In the genomic region with DNA sequence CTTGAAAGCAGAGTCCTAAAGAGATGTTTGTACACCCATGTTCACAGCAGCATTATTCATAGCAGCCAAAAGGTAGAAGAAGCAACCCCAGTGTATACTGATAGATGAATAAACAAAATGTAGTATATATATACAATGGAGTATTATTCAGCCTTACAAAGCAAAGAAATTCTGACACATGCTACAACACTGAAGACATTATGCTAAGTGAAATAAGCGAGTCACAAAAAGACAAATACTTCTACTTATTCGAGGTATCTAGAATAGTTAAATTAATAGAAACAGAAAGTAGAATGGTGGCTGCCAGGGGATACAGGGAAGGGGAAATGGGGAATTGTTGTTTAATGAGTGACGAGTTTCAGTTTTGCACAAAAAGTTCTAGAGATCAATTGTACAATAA, we compare ENCODE assay signal across 14 cellular contexts. TPM values are rescaled to one million over a fixed set of nuclear protein-coding genes. Genes with fewer than 3 reads are reported as not detected.
DNase-seq lines count a peak whose midpoint lies in the region; ATAC-seq and TF ChIP-seq lines count a peak whose summit lies in the region.
"Had no signal": no experiment of that assay in that cellular context is flagged by ENCODE, and none has a peak within 500 bp of the region (broad histone marks: within the 10 kb centered on the region; RNA-seq: fewer than 3 reads in every experiment).

No MANE protein-coding gene starts in this region.

- H3K4ac ChIP-seq in IMR-90 (ENCODE audit: low read depth, low read length) = no peak overlapping the region

- no peak overlapping the region for H2BK20ac ChIP-seq in IMR-90 (ENCODE audit: low read depth, low read length)

- no peak overlapping the region for H4K91ac ChIP-seq in IMR-90 (ENCODE audit: insufficient read depth, low read depth, low read length)

- peak overlapping the region; percentile 42 for H2BK5ac ChIP-seq in IMR-90 (ENCODE audit: low read depth, low read length, poor library complexity, severe bottlenecking)

- no peaks in the 10 kb centered on the region for H3K27me3 Mint-ChIP-seq in activated CD4-positive, alpha-beta T cell treated with anti-CD3 and anti-CD28 coated beads for 36 hours
- H3K27me3 Mint-ChIP-seq in naive thymus-derived CD8-positive, alpha-beta T cell = no peaks in the 10 kb centered on the region
- H3K27me3 Mint-ChIP-seq: natural killer cell treated with Interleukin-12 subunit alpha and Interleukin-12 subunit beta and Interleukin-15 and Interleukin-18, amount 100 ng/mL, for 72 hours had no signal

- H3K4me2 ChIP-seq in IMR-90 (ENCODE audit: low read depth, low read length) = peak overlapping the region; percentile 72; the same call in 1 of the 2 replicates
- H3K4me2 ChIP-seq: PC-9 had no signal

- H3K9me3 Mint-ChIP-seq in activated CD4-positive, alpha-beta T cell treated with anti-CD3 and anti-CD28 coated beads for 36 hours (ENCODE audit: low read depth) = no peaks in the 10 kb centered on the region
- H3K9me3 Mint-ChIP-seq in naive thymus-derived CD8-positive, alpha-beta T cell = peaks cover 0 to 1% (median 0%) of the 10 kb centered on the region in 9 donors
- H3K9me3 Mint-ChIP-seq: natural killer cell treated with Interleukin-12 subunit alpha and Interleukin-12 subunit beta and Interleukin-15 and Interleukin-18, amount 100 ng/mL, for 72 hours had no signal

- POLR2A ChIA-PET in activated CD4-positive, alpha-beta T cell treated with anti-CD3 and anti-CD28 coated beads for 36 hours (lab: Charles Lee) = no interaction called here
- POLR2A ChIA-PET in IMR-90 (lab: Charles Lee; ENCODE audit: unreplicated experiment) = no interaction called here
- POLR2A ChIA-PET in naive thymus-derived CD8-positive, alpha-beta T cell (lab: Charles Lee) = no interaction called here

- H3K27ac Mint-ChIP-seq in activated CD4-positive, alpha-beta T cell treated with anti-CD3 and anti-CD28 coated beads for 36 hours = no peak overlapping the region
- H3K27ac Mint-ChIP-seq in naive thymus-derived CD8-positive, alpha-beta T cell = peak overlapping the region in 3 of 10 donors; percentile 39 to 73 (median 60)

- H3K4me1 Mint-ChIP-seq in activated CD4-positive, alpha-beta T cell treated with anti-CD3 and anti-CD28 coated beads for 36 hours = peaks cover 53% of the 10 kb centered on the region
- peaks cover 15 to 60% (median 50%) of the 10 kb centered on the region in 4 donors for H3K4me1 Mint-ChIP-seq in naive thymus-derived CD8-positive, alpha-beta T cell

- dilution Hi-C loops in IMR-90 (cut with HindIII; ENCODE audit: low sequenced_read_pairs, unreplicated experiment) = no loop called here

- TF ChIP-seq POLR2A in IMR-90 (IDR thresholded peaks at IDR 0.05; ENCODE audit: low read depth, low read length) = no peak

- no peak overlapping the region for H2AK9ac ChIP-seq in IMR-90 (replicated peaks; ENCODE audit: low read depth, low read length, poor library complexity)

- no peak overlapping the region for H3K18ac ChIP-seq in IMR-90 (ENCODE audit: low read depth, low read length)

- peaks cover 29 to 49% of the 10 kb centered on the region in 2 experiments for H3K79me1 ChIP-seq in IMR-90 (ENCODE audit: low read depth in 1 of 2, low read length in 2 of 2)

- no peak for TF ChIP-seq CTCF in IMR-90 (conservative IDR thresholded peaks at IDR 0.05; ENCODE audit: low read depth, low read length)
- TF ChIP-seq CTCF in psoas muscle (IDR thresholded peaks at IDR 0.05) = no peak

- CTCF ChIA-PET in activated CD4-positive, alpha-beta T cell treated with anti-CD3 and anti-CD28 coated beads for 36 hours (lab: Charles Lee) = no interaction called here
- CTCF ChIA-PET in IMR-90 (lab: Yijun Ruan, JAX) = no interaction called here

- H2BK120ac ChIP-seq in IMR-90 (ENCODE audit: low read depth, low read length) = no peak overlapping the region

- H3K9me3 ChIP-seq in IMR-90 (ENCODE audit: control insufficient read depth, insufficient read depth, low read length) (no peaks in the 10 kb centered on the region), psoas muscle (no peaks in the 10 kb centered on the region)
- H3K9me3 ChIP-seq: spleen had no signal

- no peak overlapping the region for H2AFZ ChIP-seq in IMR-90 (replicated peaks; ENCODE audit: low read length, poor library complexity)
- H2AFZ ChIP-seq: PC-9 had no signal

- in situ Hi-C loops in IMR-90 (cut with MboI; ENCODE audit: low sequenced_read_pairs) = no loop called here

- peaks cover 3% of the 10 kb centered on the region; the same call in 1 of the 2 replicates for H3K36me3 ChIP-seq in IMR-90 (ENCODE audit: control insufficient read depth, insufficient read depth, low read length)
- peaks cover 0 to 18% of the 10 kb centered on the region in 2 donors for H3K36me3 ChIP-seq in psoas muscle (ENCODE audit: insufficient read depth in 1 of 2, low read depth in 1 of 2)

- no peaks in the 10 kb centered on the region for H3K27me3 ChIP-seq in IMR-90 (ENCODE audit: control insufficient read depth, insufficient read depth, low read length)
- no peaks in the 10 kb centered on the region for H3K27me3 ChIP-seq in psoas muscle (ENCODE audit: insufficient read depth in 3 of 3, low read length in 2 of 3)
- H3K27me3 ChIP-seq: spleen had no signal

- intact Hi-C loops in activated CD4-positive, alpha-beta T cell treated with anti-CD3 and anti-CD28 coated beads for 36 hours (cut with DNase I, micrococcal nuclease) = no loop called here
- intact Hi-C loops in IMR-90 (cut with micrococcal nuclease) = loop anchor here (5.0 kb wide), 1 partner anchor 36 kb away; no protein-coding TSS in a partner anchor
- intact Hi-C loops in psoas muscle (cut with DNase I) = no loop called here

- no peak overlapping the region for H4K5ac ChIP-seq in IMR-90 (ENCODE audit: low read depth, low read length)

- peak; percentile 45 for ATAC-seq in activated CD4-positive, alpha-beta T cell treated with anti-CD3 and anti-CD28 coated beads for 36 hours
- peak; percentile 72 for ATAC-seq in GM21786 (IDR thresholded peaks at IDR 0.05; ENCODE audit: unreplicated experiment)
- ATAC-seq in IMR-90 (ENCODE audit: low read depth) = peak; percentile 82
- no peak for ATAC-seq in naive thymus-derived CD8-positive, alpha-beta T cell
- ATAC-seq in psoas muscle = no peak

- WGBS in IMR-90 (ENCODE audit: extremely low coverage in 2 of 2, insufficient read length in 1 of 2), 2 experiments = no CpG with 5 or more reads among the region's 3 CpGs
- WGBS in psoas muscle, 3 donors = 78 to 88% (median 85%) methylated on average over 3 of the region's 3 CpGs

- H3K23ac ChIP-seq in IMR-90 (ENCODE audit: low read depth, low read length) = no peak overlapping the region

- H3K4me1 ChIP-seq in IMR-90 (ENCODE audit: control insufficient read depth, insufficient read depth, low read length) (peaks cover 3% of the 10 kb centered on the region; the same call in 1 of the 2 replicates), psoas muscle (no peaks in the 10 kb centered on the region)

- peaks cover 4% of the 10 kb centered on the region; the same call in 1 of the 2 replicates for H3K9me1 ChIP-seq in IMR-90 (ENCODE audit: insufficient read depth, low read length)

- peaks cover 40% of the 10 kb centered on the region; the same call in 1 of the 2 replicates for H4K20me1 ChIP-seq in IMR-90 (ENCODE audit: insufficient read depth, low read length)

- no peak for DNase-seq in activated CD4-positive, alpha-beta T cell treated with anti-CD3 and anti-CD28 coated beads for 36 hours
- no peak for DNase-seq in activated CD4-positive, alpha-beta T cell treated with anti-CD3 and anti-CD28 coated beads, Interleukin-2, amount 50 U/mL, for 1 hour
- DNase-seq in IMR-90 (peak; percentile 60), lung microvascular endothelial cell (ENCODE audit: low read depth in 2 of 2) (peak; percentile 45 to 61), hippocampal formation (lab: John Stamatoyannopoulos, UW) (no peak), psoas muscle (no peak)
- no peak for DNase-seq in naive thymus-derived CD8-positive, alpha-beta T cell
- DNase-seq: 8988T, activated gamma-delta T cell, NCI-H187, PC-9, spleen had no signal

- H2BK15ac ChIP-seq in IMR-90 (ENCODE audit: low read depth, low read length) = no peak overlapping the region

- H3K14ac ChIP-seq in IMR-90 (replicated peaks; ENCODE audit: low read depth, low read length) = no peak overlapping the region

- H3K27ac ChIP-seq in IMR-90 (ENCODE audit: insufficient read depth, low read length) (no peak overlapping the region), psoas muscle (no peak overlapping the region)
- H3K27ac ChIP-seq: PC-9 had no signal

- no peak overlapping the region for H2AK5ac ChIP-seq in IMR-90 (ENCODE audit: low read depth, low read length)

- no TSS peak for BruUV-seq in IMR-90 (replicated peaks; lab: Mats Ljungman, UMichigan)

- no peak overlapping the region for H3K9ac ChIP-seq in IMR-90 (ENCODE audit: low read depth, low read length)

- no peak overlapping the region for H3K4me3 Mint-ChIP-seq in activated CD4-positive, alpha-beta T cell treated with anti-CD3 and anti-CD28 coated beads for 36 hours
- no peak overlapping the region for H3K4me3 Mint-ChIP-seq in naive thymus-derived CD8-positive, alpha-beta T cell
- H3K4me3 Mint-ChIP-seq: natural killer cell treated with Interleukin-12 subunit alpha and Interleukin-12 subunit beta and Interleukin-15 and Interleukin-18, amount 100 ng/mL, for 72 hours had no signal

- H4K8ac ChIP-seq in IMR-90 (ENCODE audit: low read depth in 2 of 2, low read length in 2 of 2) = no peak overlapping the region

- no peak overlapping the region for H3K4me3 ChIP-seq in IMR-90 (ENCODE audit: insufficient read depth, low read depth, low read length)
- H3K4me3 ChIP-seq in psoas muscle = no peak overlapping the region
- H3K4me3 ChIP-seq: PC-9, spleen had no signal

- no peak overlapping the region for H3K56ac ChIP-seq in IMR-90 (ENCODE audit: extremely low read depth, insufficient read depth, low read length)

- no peak for TF ChIP-seq RAD21 in IMR-90 (IDR thresholded peaks at IDR 0.05; ENCODE audit: low read length)

- H3K36me3 Mint-ChIP-seq in activated CD4-positive, alpha-beta T cell treated with anti-CD3 and anti-CD28 coated beads for 36 hours (ENCODE audit: low read depth) = peaks cover 32% of the 10 kb centered on the region
- peaks cover 0 to 40% (median 22%) of the 10 kb centered on the region in 3 donors for H3K36me3 Mint-ChIP-seq in naive thymus-derived CD8-positive, alpha-beta T cell
- H3K36me3 Mint-ChIP-seq: natural killer cell treated with Interleukin-12 subunit alpha and Interleukin-12 subunit beta and Interleukin-15 and Interleukin-18, amount 100 ng/mL, for 72 hours had no signal

RNA-seq across cellular contexts. Expression of a gene that starts 23.5 kb away (rescaled TPM):
- total RNA-seq in activated CD4-positive, alpha-beta T cell treated with anti-CD3 and anti-CD28 coated beads for 36 hours = 10 to 100 TPM; 38.7 to 43.4 TPM
- 35.0 and 44.4 TPM in 2 replicates for total RNA-seq in IMR-90 (2012; rRNA removed)
- 12.8 and 17.8 TPM in 2 replicates for polyA plus RNA-seq in IMR-90 (2012; rRNA removed)
- 4.6 and 5.4 TPM in 2 replicates for polyA plus RNA-seq in IMR-90 (2012; cell fraction: cytosol; rRNA removed)
- polyA plus RNA-seq in IMR-90 (2012; cell fraction: nucleus; rRNA removed; ENCODE audit: low replicate concordance) = 3.6 and 10.8 TPM in 2 replicates
- 41.2 and 47.2 TPM in 2 replicates for total RNA-seq in lung microvascular endothelial cell
- 10 to 100 TPM; 42.7 to 47.3 TPM for total RNA-seq in naive thymus-derived CD8-positive, alpha-beta T cell
- polyA plus RNA-seq in naive thymus-derived CD8-positive, alpha-beta T cell = 10 to 100 TPM; 32.1 to 43.5 (median 33.0) TPM
- 10 to 100 TPM; 19.5 to 27.3 (median 21.2) TPM for total RNA-seq in psoas muscle
- polyA plus RNA-seq in psoas muscle = 10 to 100 TPM; 20.5 to 30.6 (median 27.6) TPM

Comparison
In these comparisons a context has a peak if more than half of its experiments do, and no peak if none do; other contexts are left out.
1. ATAC-seq: peak in activated CD4-positive, alpha-beta T cell treated with anti-CD3 and anti-CD28 coated beads for 36 hours (single experiment), GM21786 (single experiment) and IMR-90 (single experiment); none in naive thymus-derived CD8-positive, alpha-beta T cell (0 of 2) and psoas muscle (0 of 4).
2. DNase-seq: peak in IMR-90 (single experiment) and lung microvascular endothelial cell (2 of 2); none in activated CD4-positive, alpha-beta T cell treated with anti-CD3 and anti-CD28 coated beads for 36 hours (single experiment), activated CD4-positive, alpha-beta T cell treated with anti-CD3 and anti-CD28 coated beads, Interleukin-2, amount 50 U/mL, for 1 hour (single experiment), hippocampal formation (0 of 2), naive thymus-derived CD8-positive, alpha-beta T cell (0 of 10) and psoas muscle (0 of 2).